ENCODE assay signal across 18 cellular contexts in the genomic region with DNA sequence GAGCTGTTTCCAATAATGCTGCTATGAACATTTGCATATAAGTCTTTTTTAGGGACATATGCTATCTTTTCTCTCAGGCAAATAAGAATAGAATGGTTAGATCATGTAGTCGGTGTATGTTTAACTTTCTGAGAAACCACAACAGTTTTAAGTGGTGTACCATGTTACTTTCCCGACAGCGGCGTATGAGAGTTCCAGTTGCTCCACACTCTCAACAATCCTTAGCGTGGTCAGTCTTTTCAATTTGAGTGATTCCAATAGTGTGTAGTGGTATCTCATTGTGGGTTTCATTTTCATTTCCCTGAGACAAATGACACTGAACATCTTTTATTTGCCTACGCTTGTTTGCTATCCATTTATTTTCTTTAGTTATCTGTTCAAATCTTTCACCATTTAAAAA.
DNase-seq lines count a peak whose midpoint lies in the region; ATAC-seq and TF ChIP-seq lines count a peak whose summit lies in the region.
"Had no signal": no experiment of that assay in that cellular context is flagged by ENCODE, and none has a peak within 500 bp of the region (broad histone marks: within the 10 kb centered on the region; RNA-seq: fewer than 3 reads in every experiment).

No MANE protein-coding gene starts in this region.

- no peak overlapping the region for H3K4me3 Mint-ChIP-seq in activated CD4-positive, alpha-beta T cell treated with anti-CD3 and anti-CD28 coated beads, Interleukin-2, amount 10 ng/mL, durations not matched to agents 24 days and 14 days
- H3K4me3 Mint-ChIP-seq in activated naive CD8-positive, alpha-beta T cell treated with anti-CD3 and anti-CD28 coated beads, Interleukin-2, amount 50 U/mL, for 24 hours, result no peak overlapping the region
- H3K4me3 Mint-ChIP-seq in chondrocyte (ENCODE audit: unreplicated experiment) (no peak overlapping the region), MCF 10A (ENCODE audit: unreplicated experiment) (no peak overlapping the region), immature natural killer cell (no peak overlapping the region)
- H3K4me3 Mint-ChIP-seq: CD4-positive, alpha-beta T cell; memory B cell; T-cell had no signal

- H3K4me1 Mint-ChIP-seq in activated CD4-positive, alpha-beta T cell treated with anti-CD3 and anti-CD28 coated beads, Interleukin-2, amount 10 ng/mL, durations not matched to agents 24 days and 14 days, result peaks cover 11% of the 10 kb centered on the region
- peaks cover 16% of the 10 kb centered on the region for H3K4me1 Mint-ChIP-seq in activated naive CD8-positive, alpha-beta T cell treated with anti-CD3 and anti-CD28 coated beads, Interleukin-2, amount 50 U/mL, for 24 hours
- H3K4me1 Mint-ChIP-seq in chondrocyte (ENCODE audit: low read depth) (peaks cover 5% of the 10 kb centered on the region), MCF 10A (ENCODE audit: insufficient read depth, unreplicated experiment) (no peaks in the 10 kb centered on the region), immature natural killer cell (peaks cover 6 to 7% of the 10 kb centered on the region in 2 donors)
- H3K4me1 Mint-ChIP-seq: memory B cell had no signal

- ATAC-seq in GM21367 (IDR thresholded peaks at IDR 0.05; ENCODE audit: unreplicated experiment), result peak; percentile 45
- peak; percentile 67 for ATAC-seq in HG03196 (IDR thresholded peaks at IDR 0.05; ENCODE audit: unreplicated experiment)
- ATAC-seq in activated naive CD8-positive, alpha-beta T cell treated with anti-CD3 and anti-CD28 coated beads, Interleukin-2, amount 50 U/mL, for 24 hours, result peak; percentile 94
- ATAC-seq: foreskin keratinocyte, T-cell had no signal

- CTCF ChIA-PET in MCF 10A (lab: Yijun Ruan, JAX), result no interaction called here

- H3K36me3 Mint-ChIP-seq in activated CD4-positive, alpha-beta T cell treated with anti-CD3 and anti-CD28 coated beads, Interleukin-2, amount 10 ng/mL, durations not matched to agents 24 days and 14 days (ENCODE audit: low read depth), result peaks cover 9% of the 10 kb centered on the region
- H3K36me3 Mint-ChIP-seq in activated naive CD8-positive, alpha-beta T cell treated with anti-CD3 and anti-CD28 coated beads, Interleukin-2, amount 50 U/mL, for 24 hours (ENCODE audit: low read depth), result peaks cover 9% of the 10 kb centered on the region
- H3K36me3 Mint-ChIP-seq in chondrocyte (ENCODE audit: low read depth) (no peaks in the 10 kb centered on the region), MCF 10A (ENCODE audit: insufficient read depth, unreplicated experiment) (no peaks in the 10 kb centered on the region), immature natural killer cell (peaks cover 5 to 7% (median 7%) of the 10 kb centered on the region in 3 donors)
- H3K36me3 Mint-ChIP-seq: T-cell had no signal

- no peak overlapping the region for H3K27ac Mint-ChIP-seq in activated CD4-positive, alpha-beta T cell treated with anti-CD3 and anti-CD28 coated beads, Interleukin-2, amount 10 ng/mL, durations not matched to agents 24 days and 14 days
- no peak overlapping the region for H3K27ac Mint-ChIP-seq in activated naive CD8-positive, alpha-beta T cell treated with anti-CD3 and anti-CD28 coated beads, Interleukin-2, amount 50 U/mL, for 24 hours
- H3K27ac Mint-ChIP-seq in chondrocyte (ENCODE audit: unreplicated experiment) (no peak overlapping the region), MCF 10A (ENCODE audit: low read depth, unreplicated experiment) (no peak overlapping the region), immature natural killer cell (no peak overlapping the region)
- H3K27ac Mint-ChIP-seq: CD4-positive, alpha-beta T cell; memory B cell; T-cell had no signal

- POLR2A ChIA-PET in MCF 10A (lab: Yijun Ruan, JAX), result no interaction called here

- peaks cover 18% of the 10 kb centered on the region for H3K9me3 Mint-ChIP-seq in activated CD4-positive, alpha-beta T cell treated with anti-CD3 and anti-CD28 coated beads, Interleukin-2, amount 10 ng/mL, durations not matched to agents 24 days and 14 days
- peaks cover 16% of the 10 kb centered on the region for H3K9me3 Mint-ChIP-seq in activated naive CD8-positive, alpha-beta T cell treated with anti-CD3 and anti-CD28 coated beads, Interleukin-2, amount 50 U/mL, for 24 hours
- H3K9me3 Mint-ChIP-seq in chondrocyte (ENCODE audit: low read depth), result peaks cover 10% of the 10 kb centered on the region
- peaks cover 9% of the 10 kb centered on the region for H3K9me3 Mint-ChIP-seq in MCF 10A (ENCODE audit: unreplicated experiment)
- H3K9me3 Mint-ChIP-seq in immature natural killer cell, result peaks cover 0 to 6% (median 0%) of the 10 kb centered on the region in 6 donors

- H3K27me3 Mint-ChIP-seq in activated CD4-positive, alpha-beta T cell treated with anti-CD3 and anti-CD28 coated beads, Interleukin-2, amount 10 ng/mL, durations not matched to agents 24 days and 14 days, result peaks cover 49% of the 10 kb centered on the region
- peaks cover 37% of the 10 kb centered on the region for H3K27me3 Mint-ChIP-seq in activated naive CD8-positive, alpha-beta T cell treated with anti-CD3 and anti-CD28 coated beads, Interleukin-2, amount 50 U/mL, for 24 hours
- H3K27me3 Mint-ChIP-seq in chondrocyte (ENCODE audit: low read depth) (peaks cover 4% of the 10 kb centered on the region), MCF 10A (ENCODE audit: insufficient read depth, unreplicated experiment) (peaks cover 41% of the 10 kb centered on the region), immature natural killer cell (ENCODE audit: low read depth in 3 of 3) (peaks cover 0 to 4% (median 3%) of the 10 kb centered on the region in 3 donors)

- no TSS peak for BruUV-seq in MCF 10A (replicated peaks; lab: Mats Ljungman, UMichigan)

- intact Hi-C loops in activated CD4-positive, alpha-beta T cell treated with anti-CD3 and anti-CD28 coated beads, Interleukin-2, amount 10 ng/mL, durations not matched to agents 24 days and 14 days (cut with micrococcal nuclease), result loop anchor here (2.0 to 5.0 kb wide), 2 partner anchors 15 to 210 kb away; no protein-coding TSS in a partner anchor
- intact Hi-C loops in MCF 10A (cut with micrococcal nuclease), result no loop called here

- peak; percentile 58 for DNase-seq in activated CD4-positive, alpha-beta T cell treated with anti-CD3 and anti-CD28 coated beads, Interleukin-2, amount 10 ng/mL, durations not matched to agents 24 days and 14 days
- no peak for DNase-seq in activated CD4-positive, alpha-beta T cell treated with anti-CD3 and anti-CD28 coated beads, Interleukin-2, amount 50 U/mL, for 4 hours
- DNase-seq in activated naive CD8-positive, alpha-beta T cell treated with anti-CD3 and anti-CD28 coated beads, Interleukin-2, amount 50 U/mL, for 24 hours, result no peak
- DNase-seq in chondrocyte (ENCODE audit: low spot score) (no peak), MCF 10A (ENCODE audit: unreplicated experiment) (no peak), immature natural killer cell (no peak)
- DNase-seq: activated gamma-delta T cell treated with Interleukin-2 at 50 U/mL for 16 hours; brain microvascular endothelial cell; CD4-positive, alpha-beta T cell; effector memory CD4-positive, alpha-beta T cell; foreskin keratinocyte; NCI-H1694; NCI-H524; T-cell; testis had no signal

- TF ChIP-seq CTCF in chondrocyte (IDR thresholded peaks at IDR 0.05) (no peak), MCF 10A (IDR thresholded peaks at IDR 0.05; ENCODE audit: unreplicated experiment) (no peak)
